13 cellular contexts compared by ENCODE assay signal in the genomic region with DNA sequence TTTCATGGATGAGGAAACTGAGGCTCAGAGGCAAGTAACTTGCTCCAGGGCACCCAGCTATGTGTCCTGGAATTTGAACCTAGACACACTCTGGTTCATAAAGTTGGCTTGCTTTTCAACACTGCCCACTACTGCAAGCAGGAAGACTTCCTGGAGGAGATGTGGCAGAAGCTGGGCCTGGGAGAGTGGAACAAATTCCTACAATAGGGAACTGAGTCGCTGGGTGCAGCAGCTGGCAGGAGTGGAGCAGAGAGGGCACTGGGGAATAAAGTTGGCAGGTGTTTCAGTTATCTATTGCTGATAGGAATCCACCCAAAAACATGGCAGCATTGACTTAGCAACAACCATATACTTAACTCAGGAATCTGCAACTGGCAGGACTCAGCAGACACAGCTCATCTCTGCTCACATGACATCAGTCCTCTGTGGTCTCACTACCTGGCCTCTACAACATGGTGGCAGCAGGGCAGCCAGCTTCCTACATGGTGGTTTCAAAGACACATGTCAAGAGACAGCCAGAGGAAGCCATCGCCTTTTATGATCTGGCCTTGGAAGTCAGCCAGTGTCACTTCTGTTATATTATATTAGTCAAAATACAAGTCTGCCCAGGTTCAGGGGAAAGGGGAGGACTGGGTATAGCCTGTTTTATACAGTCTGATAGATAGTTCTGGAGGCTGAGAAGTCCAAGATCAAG. TPM values are rescaled to one million over a fixed set of nuclear protein-coding genes. Genes with fewer than 3 reads are reported as not detected.
A peak's percentile ranks its signal among the peaks of the same experiment; 100 is the strongest.
DNase-seq lines count a peak whose midpoint lies in the region; ATAC-seq and TF ChIP-seq lines count a peak whose summit lies in the region.
"Had no signal": no experiment of that assay in that cellular context is flagged by ENCODE, and none has a peak within 500 bp of the region (broad histone marks: within the 10 kb centered on the region; RNA-seq: fewer than 3 reads in every experiment).

No MANE protein-coding gene starts in this region.

- in situ Hi-C loops in gastrocnemius medialis (cut with MboI; ENCODE audit: low sequenced_read_pairs in 4 of 4), result loop anchor here in 1 of 4 donors (10.0 kb wide), 1 partner anchor 65 kb away; no protein-coding TSS in a partner anchor

- no peak for TF ChIP-seq POLR2A in gastrocnemius medialis (IDR thresholded peaks at IDR 0.05)

- H3K9me3 ChIP-seq in gastrocnemius medialis, result no peaks in the 10 kb centered on the region
- H3K9me3 ChIP-seq: Caco-2, Peyer's patch had no signal

- intact Hi-C loops in gastrocnemius medialis (cut with DNase I; ENCODE audit: low total_unique reads), result no loop called here

- TF ChIP-seq CTCF in VCaP (conservative IDR thresholded peaks at IDR 0.05) (no peak), gastrocnemius medialis (IDR thresholded peaks at IDR 0.05 in 4 of 5, conservative IDR thresholded peaks at IDR 0.05 in 1 of 5) (no peak)

- no peaks in the 10 kb centered on the region for H3K27me3 ChIP-seq in gastrocnemius medialis
- H3K27me3 ChIP-seq: Peyer's patch had no signal

- H3K4me3 ChIP-seq in gastrocnemius medialis, result no peak overlapping the region
- H3K4me3 ChIP-seq: Peyer's patch had no signal

- H3K4me1 ChIP-seq in gastrocnemius medialis, result no peaks in the 10 kb centered on the region

- H3K36me3 ChIP-seq in gastrocnemius medialis, result no peaks in the 10 kb centered on the region
- H3K36me3 ChIP-seq: Peyer's patch had no signal

- peak; percentile 59 for DNase-seq in CD1c-positive myeloid dendritic cell (ENCODE audit: extremely low spot score)
- peak; percentile 45 for DNase-seq in KG1 (lab: John Stamatoyannopoulos, UW)
- DNase-seq in globus pallidus (ENCODE audit: low spot score), result no peak
- DNase-seq in SW480 (ENCODE audit: low spot score), result no peak
- DNase-seq in gastrocnemius medialis, result no peak
- DNase-seq: Caco-2; mesenchymal stem cell; stimulated activated naive B cell treated with anti-CD40 and anti-IgM and Interleukin-4, amounts not matched to agents 10 μg/mL and 1 μg/mL and 100 μg/mL, for 72 hours had no signal

- H3K27ac ChIP-seq in VCaP (peak overlapping the region; percentile 65), gastrocnemius medialis (no peak overlapping the region)

- no peak for ATAC-seq in gastrocnemius medialis

RNA-seq across cellular contexts. Expression of a gene that starts 10.6 kb away (rescaled TPM):
- 1 to 10 TPM; 2.6 to 5.7 (median 4.4) TPM for total RNA-seq in gastrocnemius medialis
- total RNA-seq: activated T-helper 2 cell treated with anti-CD3 and anti-CD28 coated beads, Interferon-gamma antibody, Interleukin-2, Interleukin-4, amounts not matched to agents 10 μg/mL and 5 μg/mL and 100 μg/mL, durations not matched to agents 14 hours and 24 hours and 36 hours had no signal

RNA-seq across cellular contexts. Expression of a gene that starts 30.5 kb away (rescaled TPM):
- 1 to 10 TPM; 5.6 to 8.8 (median 6.8) TPM for total RNA-seq in gastrocnemius medialis

RNA-seq across cellular contexts. Expression of a gene that starts 43.6 kb away (rescaled TPM):
- total RNA-seq in gastrocnemius medialis, result 1 to 10 TPM; 2.4 to 7.0 (median 5.2) TPM

RNA-seq across cellular contexts. Expression of a gene that starts 50.1 kb away (rescaled TPM):
- total RNA-seq in gastrocnemius medialis, result not detected
- total RNA-seq: activated T-helper 2 cell treated with anti-CD3 and anti-CD28 coated beads, Interferon-gamma antibody, Interleukin-2, Interleukin-4, amounts not matched to agents 10 μg/mL and 5 μg/mL and 100 μg/mL, durations not matched to agents 14 hours and 24 hours and 36 hours; cardiac septum; H4 had no signal

Comparison
In these comparisons a context has a peak if more than half of its experiments do, and no peak if none do; other contexts are left out.
1. DNase-seq: peak in CD1c-positive myeloid dendritic cell (single experiment) and KG1 (single experiment); none in globus pallidus (single experiment), SW480 (single experiment) and gastrocnemius medialis (0 of 2).